21 cellular contexts compared by ENCODE assay signal in genomic region chr3:46412786-46413298, GRCh38. TPM values are rescaled to one million over a fixed set of nuclear protein-coding genes. Genes with fewer than 3 reads are reported as not detected.
"Had no signal": no experiment of that assay in that cellular context is flagged by ENCODE, and none has a peak within 500 bp of the region (broad histone marks: within the 10 kb centered on the region; RNA-seq: fewer than 3 reads in every experiment).

No MANE protein-coding gene starts in this region.

- H3K4me3 ChIP-seq: pancreas, suprapubic skin, transverse colon, vagina had no signal

- H3K4me1 Mint-ChIP-seq: activated T-helper 17 cell treated with anti-CD3 and anti-CD28 coated beads, Interleukin-2, amount 50 U/mL, for 72 hours had no signal

- H3K27me3 Mint-ChIP-seq: activated naive CD8-positive, alpha-beta T cell treated with anti-CD3 and anti-CD28 coated beads for 36 hours; stimulated activated naive CD8-positive, alpha-beta T cell treated with anti-CD3 and anti-CD28 coated beads, Interleukin-15, Interleukin-2, amounts not matched to agents 100 ng/mL and 50 ng/mL, for 24 hours had no signal

- H3K27me3 ChIP-seq: pancreas, suprapubic skin, transverse colon, vagina had no signal

- H3K9me3 Mint-ChIP-seq: activated naive CD8-positive, alpha-beta T cell treated with anti-CD3 and anti-CD28 coated beads for 36 hours; activated T-helper 17 cell treated with anti-CD3 and anti-CD28 coated beads, Interleukin-2, amount 50 U/mL, for 72 hours; naive thymus-derived CD8-positive, alpha-beta T cell; stimulated activated naive CD8-positive, alpha-beta T cell treated with anti-CD3 and anti-CD28 coated beads, Interleukin-15, Interleukin-2, amounts not matched to agents 100 ng/mL and 50 ng/mL, for 24 hours; WTC11 had no signal

- H3K4me3 Mint-ChIP-seq: activated CD4-positive, alpha-beta T cell treated with anti-CD3 and anti-CD28 coated beads for 36 hours; activated naive CD8-positive, alpha-beta T cell treated with anti-CD3 and anti-CD28 coated beads for 36 hours; activated T-helper 17 cell treated with anti-CD3 and anti-CD28 coated beads, Interleukin-2, amount 50 U/mL, for 72 hours; naive thymus-derived CD8-positive, alpha-beta T cell; stimulated activated naive CD8-positive, alpha-beta T cell treated with anti-CD3 and anti-CD28 coated beads, Interleukin-15, Interleukin-2, amounts not matched to agents 100 ng/mL and 50 ng/mL, for 24 hours; WTC11 had no signal

- H3K27ac Mint-ChIP-seq: activated CD4-positive, alpha-beta T cell treated with anti-CD3 and anti-CD28 coated beads for 36 hours; activated naive CD8-positive, alpha-beta T cell treated with anti-CD3 and anti-CD28 coated beads for 36 hours; activated T-helper 17 cell treated with anti-CD3 and anti-CD28 coated beads, Interleukin-2, amount 50 U/mL, for 72 hours; naive thymus-derived CD8-positive, alpha-beta T cell; stimulated activated naive CD8-positive, alpha-beta T cell treated with anti-CD3 and anti-CD28 coated beads, Interleukin-15, Interleukin-2, amounts not matched to agents 100 ng/mL and 50 ng/mL, for 24 hours; WTC11 had no signal

- H3K9me3 ChIP-seq: pancreas, suprapubic skin, transverse colon, vagina had no signal

- H3K36me3 ChIP-seq: pancreas, suprapubic skin, transverse colon, vagina had no signal

- DNase-seq: activated CD4-positive, alpha-beta T cell treated with anti-CD3 and anti-CD28 coated beads for 36 hours; activated CD4-positive, alpha-beta T cell treated with anti-CD3 and anti-CD28 coated beads, Interleukin-2, amount 50 U/mL, for 48 hours; activated naive CD4-positive, alpha-beta T cell; activated naive CD8-positive, alpha-beta T cell treated with anti-CD3 and anti-CD28 coated beads for 36 hours; activated T-cell treated with anti-CD3 and anti-CD28 coated beads, Interleukin-2, amount 50 U/mL, for 1 hour; amniotic stem cell; foreskin fibroblast; glutamatergic neuron; kidney; naive thymus-derived CD8-positive, alpha-beta T cell; pancreas; stimulated activated CD4-positive, alpha-beta T cell treated with anti-CD3 and anti-CD28 coated beads, Interleukin-2, amount 100 ng/mL, for 24 hours; transverse colon had no signal

- ATAC-seq: activated CD4-positive, alpha-beta T cell treated with anti-CD3 and anti-CD28 coated beads for 36 hours; activated T-helper 17 cell treated with anti-CD3 and anti-CD28 coated beads, Interleukin-2, amount 50 U/mL, for 72 hours; naive thymus-derived CD8-positive, alpha-beta T cell; pancreas; WTC11 had no signal

- H3K27ac ChIP-seq: epithelial cell of prostate, pancreas, suprapubic skin, transverse colon, vagina had no signal

- H3K36me3 Mint-ChIP-seq: naive thymus-derived CD8-positive, alpha-beta T cell; WTC11 had no signal

RNA-seq across cellular contexts. Expression of gene CCRL2, which starts 5.8 kb away (rescaled TPM):
- total RNA-seq: vagina, WTC11 had no signal

RNA-seq across cellular contexts. Expression of gene CCR5, which starts 42.1 kb away (rescaled TPM):
- total RNA-seq: dermis microvascular lymphatic vessel endothelial cell, WTC11 had no signal

RNA-seq across cellular contexts. Expression of gene LTF, which starts 51.9 kb away (rescaled TPM):
- total RNA-seq: activated CD4-positive, alpha-beta T cell treated with anti-CD3 and anti-CD28 coated beads for 36 hours; activated naive CD8-positive, alpha-beta T cell treated with anti-CD3 and anti-CD28 coated beads for 36 hours; activated T-helper 17 cell treated with anti-CD3 and anti-CD28 coated beads, Interleukin-2, amount 50 U/mL, for 72 hours; naive thymus-derived CD8-positive, alpha-beta T cell; T-helper 2 cell treated with Interferon-gamma antibody and Interleukin-4, amounts not matched to agents 100 ng/mL and 5 ng/mL, for 36 hours; vagina had no signal

RNA-seq across cellular contexts. Expression of gene CCR2, which starts 58.9 kb away (rescaled TPM):
- total RNA-seq: dermis microvascular lymphatic vessel endothelial cell, WTC11 had no signal
